28 cellular contexts compared by ENCODE assay signal in the genomic region with DNA sequence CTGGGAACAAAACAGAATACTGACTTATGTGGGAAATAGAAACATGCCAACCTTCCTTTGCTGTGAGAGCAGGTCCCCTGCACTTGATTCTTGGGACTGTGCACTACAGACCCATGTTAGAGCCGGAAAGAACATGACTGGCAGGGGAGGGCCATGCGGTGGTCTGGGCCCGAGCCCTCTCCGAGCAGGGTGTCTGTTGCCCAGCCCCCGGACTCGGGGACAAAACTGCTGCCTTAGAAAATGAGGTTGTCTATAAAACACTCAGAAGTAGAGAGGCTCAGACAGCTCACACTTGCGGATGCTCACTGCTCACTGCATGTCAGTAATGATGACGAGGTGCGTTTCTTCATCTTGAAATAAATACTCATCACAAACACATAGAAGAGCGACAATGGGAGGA.
"Had no signal": no experiment of that assay in that cellular context is flagged by ENCODE, and none has a peak within 500 bp of the region (broad histone marks: within the 10 kb centered on the region; RNA-seq: fewer than 3 reads in every experiment).

No MANE protein-coding gene starts in this region.

- H3K36me3 ChIP-seq: Peyer's patch, SJSA1 had no signal

- H3K27ac ChIP-seq: Peyer's patch, SJSA1 had no signal

- H3K9me3 ChIP-seq: Peyer's patch, SJSA1, SK-N-SH had no signal

- DNase-seq: activated CD4-positive, alpha-beta T cell treated with anti-CD3 and anti-CD28 coated beads for 36 hours; activated CD4-positive, alpha-beta T cell treated with anti-CD3 and anti-CD28 coated beads, Interleukin-2, amount 10 ng/mL, durations not matched to agents 7 days and 5 days; activated CD4-positive, alpha-beta T cell treated with anti-CD3 and anti-CD28 coated beads, Interleukin-2, amount 50 U/mL, for 48 hours; activated CD8-positive, alpha-beta memory T cell treated with anti-CD3 and anti-CD28 coated beads, Interleukin-2, amount 50 U/mL, for 48 hours; activated CD8-positive, alpha-beta T cell treated with anti-CD3 and anti-CD28 coated beads, Interleukin-2, amount 10 ng/mL, durations not matched to agents 7 days and 5 days; activated effector memory CD4-positive, alpha-beta T cell treated with Interleukin-2 at 50 U/mL for 16 hours; activated naive CD4-positive, alpha-beta T cell treated with anti-CD3 and anti-CD28 coated beads, Interleukin-2, amount 10 ng/mL, durations not matched to agents 7 days and 5 days; activated naive CD8-positive, alpha-beta T cell treated with anti-CD3 and anti-CD28 coated beads, Interleukin-2, amount 50 U/mL, for 24 hours; activated T-cell treated with anti-CD3 and anti-CD28 coated beads, Interleukin-2, amount 50 U/mL, for 48 hours; anterior cingulate cortex; central memory CD4-positive, alpha-beta T cell; Karpas-422; KBM-7; NCI-H1048; NCI-H1105 treated with DMSO at 0.1 percent for 48 hours; NCI-H1436; NCI-H1694; NCI-H2029; NCI-H345; NCI-H524 treated with DMSO at 0.1 percent for 48 hours; NCI-H748 treated with DMSO at 0.1 percent for 48 hours; NK-92 treated with Interleukin-12 subunit alpha and Interleukin-12 subunit beta, amount 100 ng/mL, for 24 hours; PC-3; RPMI8226; SHP77 treated with DMSO at 0.1 percent for 48 hours; SK-N-SH had no signal

- ATAC-seq: activated CD4-positive, alpha-beta T cell treated with anti-CD3 and anti-CD28 coated beads for 36 hours; activated CD8-positive, alpha-beta T cell treated with anti-CD3 and anti-CD28 coated beads, Interleukin-2, amount 10 ng/mL, durations not matched to agents 7 days and 5 days; activated naive CD8-positive, alpha-beta T cell treated with anti-CD3 and anti-CD28 coated beads, Interleukin-2, amount 50 U/mL, for 24 hours; PC-3 had no signal

- H3K27me3 ChIP-seq: Peyer's patch had no signal

- H3K4me3 ChIP-seq: Peyer's patch, SJSA1 had no signal

- H3K4me1 ChIP-seq: Peyer's patch had no signal
